Comparison of ENCODE assay signal across 8 cellular contexts in genomic region chr5:40755407-40756365, GRCh38. TPM values are rescaled to one million over a fixed set of nuclear protein-coding genes. Genes with fewer than 3 reads are reported as not detected.
DNase-seq lines count a peak whose midpoint lies in the region; ATAC-seq and TF ChIP-seq lines count a peak whose summit lies in the region.

Gene TTC33 (minus strand): TSS chr5:40755961. CDS start chr5:40747018, 8,943 bp downstream.

- H3K27me3 ChIP-seq in CD4-positive, alpha-beta memory T cell (ENCODE audit: insufficient read depth, low read length) = no peaks in the 10 kb centered on the region

- H3K4me1 Mint-ChIP-seq in CD4-positive, alpha-beta memory T cell = peaks cover 8 to 29% (median 16%) of the 10 kb centered on the region in 4 donors
- H3K4me1 Mint-ChIP-seq in activated CD4-positive, alpha-beta memory T cell treated with anti-CD3 and anti-CD28 coated beads for 36 hours (ENCODE audit: low read depth) = peaks cover 17% of the 10 kb centered on the region

- DNase-seq in CD4-positive, alpha-beta memory T cell = peak; percentile 90 to 97 (median 92)
- DNase-seq in NCI-H82 (lab: John Stamatoyannopoulos, UW) = peak; percentile 94
- DNase-seq in activated CD4-positive, alpha-beta memory T cell treated with anti-CD3 and anti-CD28 coated beads for 36 hours = peak; percentile 98
- DNase-seq in ecto neural progenitor cell (ENCODE audit: low spot score) = peak; percentile 97
- peak; percentile 95 to 99 for DNase-seq in lower leg skin (ENCODE audit: low spot score in 2 of 2)
- peak; percentile 92 to 95 for DNase-seq in stimulated activated CD4-positive, alpha-beta T cell treated with anti-CD3 and anti-CD28 coated beads, Interleukin-4, amount 100 ng/mL, for 48 hours (ENCODE audit: low read depth in 2 of 2)

- peak within 1 kb of the TSS in 1 of 7 donors; percentile 68 for H3K27ac Mint-ChIP-seq in CD4-positive, alpha-beta memory T cell
- no peak within 1 kb of the TSS for H3K27ac Mint-ChIP-seq in activated CD4-positive, alpha-beta memory T cell treated with anti-CD3 and anti-CD28 coated beads for 36 hours

- no peaks in the 10 kb centered on the region for H3K9me3 Mint-ChIP-seq in CD4-positive, alpha-beta memory T cell
- no peaks in the 10 kb centered on the region for H3K9me3 Mint-ChIP-seq in activated CD4-positive, alpha-beta memory T cell treated with anti-CD3 and anti-CD28 coated beads for 36 hours

- TF ChIP-seq POLR2A in lower leg skin (IDR thresholded peaks at IDR 0.05) = no peak

- H3K9me3 ChIP-seq in CD4-positive, alpha-beta memory T cell (ENCODE audit: control insufficient read depth in 1 of 2, low read length in 2 of 2) = no peaks in the 10 kb centered on the region

- H3K4me3 Mint-ChIP-seq in CD4-positive, alpha-beta memory T cell = no peak within 1 kb of the TSS
- H3K4me3 Mint-ChIP-seq in activated CD4-positive, alpha-beta memory T cell treated with anti-CD3 and anti-CD28 coated beads for 36 hours = peak within 1 kb of the TSS; percentile 21

- H3K4me3 ChIP-seq in CD4-positive, alpha-beta memory T cell (ENCODE audit: low read length in 2 of 2) = peak within 1 kb of the TSS; percentile 93 to 95
- peak within 1 kb of the TSS; percentile 93 for H3K4me3 ChIP-seq in lower leg skin (ENCODE audit: low read depth, poor library complexity, severe bottlenecking)

- peaks cover 3% of the 10 kb centered on the region for H3K36me3 ChIP-seq in CD4-positive, alpha-beta memory T cell (ENCODE audit: insufficient read depth, low read length)

- H3K4me1 ChIP-seq in CD4-positive, alpha-beta memory T cell (ENCODE audit: insufficient read depth, low read length) = peaks cover 21% of the 10 kb centered on the region

- TF ChIP-seq CTCF in lower leg skin (IDR thresholded peaks at IDR 0.05) = peak in 1 of 3 donors; percentile 19

- CTCF ChIA-PET in CD4-positive, alpha-beta memory T cell (lab: Charles Lee; ENCODE audit: partially characterized antibody) = interaction anchor here (0.8 to 2.7 kb wide), 3 partner anchors 43 to 80 kb away, joined by 3 to 11 read pairs (median 3); partner anchors contain the start of genes PRKAA1 and RPL37
- CTCF ChIA-PET in activated CD4-positive, alpha-beta memory T cell treated with anti-CD3 and anti-CD28 coated beads for 36 hours (lab: Charles Lee) = interaction anchor here (0.8 to 1.6 kb wide), 7 partner anchors 22 to 1040 kb away, joined by 3 to 5 read pairs (median 3); partner anchors contain the start of gene PRKAA1

- H3K27ac ChIP-seq in CD4-positive, alpha-beta memory T cell (ENCODE audit: low read depth, low read length) = peak within 1 kb of the TSS; percentile 90

- no peaks in the 10 kb centered on the region for H3K27me3 Mint-ChIP-seq in CD4-positive, alpha-beta memory T cell
- no peaks in the 10 kb centered on the region for H3K27me3 Mint-ChIP-seq in activated CD4-positive, alpha-beta memory T cell treated with anti-CD3 and anti-CD28 coated beads for 36 hours

- intact Hi-C loops in CD4-positive, alpha-beta memory T cell (cut with micrococcal nuclease) = loop anchor here (1.0 to 5.0 kb wide), 7 partner anchors 43 to 1178 kb away; partner anchors contain the start of genes PRKAA1, PTGER4 and RPL37
- intact Hi-C loops in activated CD4-positive, alpha-beta memory T cell treated with anti-CD3 and anti-CD28 coated beads for 36 hours (cut with micrococcal nuclease) = loop anchor here (1.0 to 5.0 kb wide), 8 partner anchors 21 to 533 kb away; partner anchors contain the start of genes PRKAA1 and RPL37
- intact Hi-C loops in lower leg skin (cut with DNase I; ENCODE audit: low total_unique reads) = loop anchor here (10.0 kb wide), 1 partner anchor 109 kb away; no protein-coding TSS in a partner anchor

- POLR2A ChIA-PET in CD4-positive, alpha-beta memory T cell (lab: Charles Lee; ENCODE audit: partially characterized antibody) = interaction anchor here (0.6 to 1.2 kb wide), 9 partner anchors 18 to 345 kb away, joined by 3 to 5 read pairs (median 3); partner anchors contain the start of gene RPL37
- POLR2A ChIA-PET in activated CD4-positive, alpha-beta memory T cell treated with anti-CD3 and anti-CD28 coated beads for 36 hours (lab: Charles Lee) = interaction anchor here (1.0 to 1.7 kb wide), 4 partner anchors 16 to 77 kb away, joined by 3 to 8 read pairs (median 4); no protein-coding TSS in a partner anchor

- peaks cover 17 to 18% of the 10 kb centered on the region in 2 donors for H3K36me3 Mint-ChIP-seq in CD4-positive, alpha-beta memory T cell
- peaks cover 15% of the 10 kb centered on the region for H3K36me3 Mint-ChIP-seq in activated CD4-positive, alpha-beta memory T cell treated with anti-CD3 and anti-CD28 coated beads for 36 hours

- WGBS in lower leg skin, 2 donors = 4% methylated on average over 80 of the region's 80 CpGs

- ATAC-seq in GM19438 (IDR thresholded peaks at IDR 0.05; ENCODE audit: low read depth, unreplicated experiment) = peak; percentile 88
- ATAC-seq in HG03575 (IDR thresholded peaks at IDR 0.05; ENCODE audit: extremely low read depth, insufficient number of reproducible peaks, low FRiP score, unreplicated experiment) = peak; percentile 57

RNA-seq across cellular contexts. Expression of gene TTC33, which starts in this region (rescaled TPM):
- 10 to 100 TPM; 15.2 to 16.2 TPM for total RNA-seq in CD4-positive, alpha-beta memory T cell
- polyA plus RNA-seq in CD4-positive, alpha-beta memory T cell = 10 to 100 TPM; 13.2 to 17.2 TPM
- total RNA-seq in activated CD4-positive, alpha-beta memory T cell treated with anti-CD3 and anti-CD28 coated beads for 36 hours = 10 to 100 TPM; 30.2 to 34.1 TPM
- total RNA-seq in lower leg skin = 10 to 100 TPM in 2 of 4 donors, 1 to 10 TPM in 2; 8.7 to 13.1 (median 11.0) TPM

Comparison
In these comparisons a context has a peak if more than half of its experiments do, and no peak if none do; other contexts are left out.
1. Peak in every context shown above with its lines: DNase-seq, ATAC-seq, H3K4me3 ChIP-seq and H3K27ac ChIP-seq.